38 cellular contexts compared by ENCODE assay signal in the genomic region with DNA sequence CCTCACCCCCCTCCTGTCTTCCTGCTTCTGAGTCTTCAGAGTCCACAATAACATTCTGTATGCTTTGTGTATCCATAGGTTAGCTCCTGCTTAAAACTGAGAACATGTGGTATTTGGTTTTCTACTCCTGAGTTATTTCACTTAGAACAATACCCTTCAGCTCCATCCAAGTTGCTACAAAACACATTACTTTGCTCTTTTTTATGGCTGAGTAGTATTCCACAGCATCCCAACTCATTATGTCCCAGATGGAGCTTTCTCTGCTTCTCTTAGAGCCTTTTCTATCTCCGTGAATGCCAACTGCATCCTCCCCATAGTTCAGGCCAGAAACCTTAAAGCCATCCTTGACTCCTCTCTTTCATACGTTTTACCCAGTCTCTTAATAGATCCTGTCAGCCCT. TPM values are rescaled to one million over a fixed set of nuclear protein-coding genes. Genes with fewer than 3 reads are reported as not detected.
"Had no signal": no experiment of that assay in that cellular context is flagged by ENCODE, and none has a peak within 500 bp of the region (broad histone marks: within the 10 kb centered on the region; RNA-seq: fewer than 3 reads in every experiment).

No MANE protein-coding gene starts in this region.

- DNase-seq: Karpas-422, Kasumi-1, MG63, MM.1S, MV-4-11, NCI-H1048, NCI-H1092, NCI-H1092 treated with DMSO at 0.1 percent for 48 hours, NCI-H1105, NCI-H1105 treated with DMSO at 0.1 percent for 48 hours, NCI-H1417, NCI-H1417 treated with DMSO at 0.1 percent for 48 hours, NCI-H1436, NCI-H1436 treated with DMSO at 0.1 percent for 48 hours, NCI-H146, NCI-H1694, NCI-H1694 treated with DMSO at 0.1 percent for 48 hours, NCI-H187, NCI-H187 treated with DMSO at 0.1 percent for 48 hours, NCI-H1930, NCI-H2029, NCI-H2029 treated with DMSO at 0.1 percent for 48 hours, NCI-H2081, NCI-H2081 treated with DMSO at 0.1 percent for 48 hours, NCI-H2107, NCI-H2171, NCI-H2171 treated with DMSO at 0.1 percent for 48 hours, NCI-H2227 treated with DMSO at 0.1 percent for 48 hours, NCI-H226, NCI-H345, NCI-H446, NCI-H446 treated with DMSO at 0.1 percent for 48 hours, NCI-H510A, NCI-H510A treated with DMSO at 0.1 percent for 48 hours had no signal

- H3K9me3 ChIP-seq: MG63 had no signal

- H3K4me3 ChIP-seq: MG63 had no signal

- H3K36me3 ChIP-seq: MG63 had no signal

RNA-seq across cellular contexts. Expression of a gene that starts 55.8 kb away (rescaled TPM):
- total RNA-seq: LHCN-M2, M059J, MCF 10A, NCI-H460 had no signal
